Comparison of ENCODE assay signal across 18 cellular contexts in genomic region chr7:155992538-155992937, GRCh38.
DNase-seq lines count a peak whose midpoint lies in the region; ATAC-seq and TF ChIP-seq lines count a peak whose summit lies in the region.
"Had no signal": no experiment of that assay in that cellular context is flagged by ENCODE, and none has a peak within 500 bp of the region (broad histone marks: within the 10 kb centered on the region; RNA-seq: fewer than 3 reads in every experiment).

No MANE protein-coding gene starts in this region.

- H3K4me1 ChIP-seq in endodermal cell (ENCODE audit: control insufficient read depth, insufficient read depth, low read length), result no peaks in the 10 kb centered on the region
- H3K4me1 ChIP-seq: Caco-2 had no signal

- peak; percentile 58 for DNase-seq in activated CD8-positive, alpha-beta memory T cell treated with anti-CD3 and anti-CD28 coated beads for 24 hours
- DNase-seq in activated CD8-positive, alpha-beta memory T cell treated with anti-CD3 and anti-CD28 coated beads, Interleukin-2, amount 50 U/mL, for 4 hours, result no peak
- DNase-seq in stimulated activated naive CD8-positive, alpha-beta T cell treated with anti-CD3 and anti-CD28 coated beads, Interleukin-15, amount 100 ng/mL, for 72 hours, result no peak
- DNase-seq in stimulated activated naive CD8-positive, alpha-beta T cell treated with anti-CD3 and anti-CD28 coated beads, Interleukin-15, Interleukin-2, amounts not matched to agents 100 U/mL and 50 U/mL, for 24 hours, result no peak
- DNase-seq in endodermal cell (peak; percentile 28), cerebellum (ENCODE audit: low spot score) (no peak)
- DNase-seq: EL; HFFc6; KBM-7; MV-4-11; NCI-H1417 treated with DMSO at 0.1 percent for 48 hours; NCI-H1930; NCI-H446 treated with DMSO at 0.1 percent for 48 hours; NK-92 treated with Interleukin-12 subunit alpha and Interleukin-12 subunit beta, amount 100 ng/mL, for 24 hours had no signal

- peaks cover 0 to 18% of the 10 kb centered on the region in 2 donors for H3K9me3 Mint-ChIP-seq in stimulated activated naive CD8-positive, alpha-beta T cell treated with anti-CD3 and anti-CD28 coated beads, Interleukin-15, amount 100 ng/mL, for 72 hours
- peaks cover 13% of the 10 kb centered on the region for H3K9me3 Mint-ChIP-seq in endodermal cell

- no peak overlapping the region for H3K9ac ChIP-seq in endodermal cell (ENCODE audit: extremely low read depth, low read length, poor library complexity, severe bottlenecking)

- H3K36me3 ChIP-seq in endodermal cell (ENCODE audit: control insufficient read depth, insufficient read depth, low read length), result no peaks in the 10 kb centered on the region

- no peak overlapping the region for H3K4me3 ChIP-seq in endodermal cell (ENCODE audit: low read length)

- H3K27ac Mint-ChIP-seq in stimulated activated naive CD8-positive, alpha-beta T cell treated with anti-CD3 and anti-CD28 coated beads, Interleukin-15, amount 100 ng/mL, for 72 hours, result no peak overlapping the region
- H3K27ac Mint-ChIP-seq in endodermal cell, result no peak overlapping the region
- H3K27ac Mint-ChIP-seq: CD14-positive monocyte, HFFc6 had no signal

- 85 to 98% methylated on average over 11 of the region's 11 CpGs for WGBS in endodermal cell (ENCODE audit: insufficient coverage in 1 of 2, insufficient read length in 1 of 2), 2 experiments

- H3K27me3 ChIP-seq in endodermal cell (ENCODE audit: control insufficient read depth, insufficient read depth, low read length, poor library complexity, severe bottlenecking), result no peaks in the 10 kb centered on the region

- ATAC-seq in stimulated activated naive CD8-positive, alpha-beta T cell treated with anti-CD3 and anti-CD28 coated beads, Interleukin-15, amount 100 ng/mL, for 72 hours, result peak; percentile 54
- ATAC-seq in stimulated activated naive CD8-positive, alpha-beta T cell treated with anti-CD3 and anti-CD28 coated beads, Interleukin-15, Interleukin-2, amounts not matched to agents 100 U/mL and 50 U/mL, for 24 hours, result no peak
- ATAC-seq in GM19397 (IDR thresholded peaks at IDR 0.05; ENCODE audit: unreplicated experiment) (no peak), GM21528 (IDR thresholded peaks at IDR 0.05; ENCODE audit: low FRiP score, unreplicated experiment) (no peak)

- peaks cover 33% of the 10 kb centered on the region for H3K27me3 Mint-ChIP-seq in stimulated activated naive CD8-positive, alpha-beta T cell treated with anti-CD3 and anti-CD28 coated beads, Interleukin-15, amount 100 ng/mL, for 72 hours
- peaks cover 4% of the 10 kb centered on the region for H3K27me3 Mint-ChIP-seq in endodermal cell (ENCODE audit: insufficient read depth)

- no peaks in the 10 kb centered on the region for H3K36me3 Mint-ChIP-seq in endodermal cell (ENCODE audit: low read depth)
- H3K36me3 Mint-ChIP-seq: CD14-positive monocyte had no signal

- no peak overlapping the region for H3K27ac ChIP-seq in endodermal cell (ENCODE audit: low read depth, low read length)

- peaks cover 65% of the 10 kb centered on the region for H3K4me1 Mint-ChIP-seq in stimulated activated naive CD8-positive, alpha-beta T cell treated with anti-CD3 and anti-CD28 coated beads, Interleukin-15, amount 100 ng/mL, for 72 hours
- no peaks in the 10 kb centered on the region for H3K4me1 Mint-ChIP-seq in endodermal cell

- TF ChIP-seq CTCF in endodermal cell (conservative IDR thresholded peaks at IDR 0.05), result no peak

- no peak overlapping the region for H3K4me3 Mint-ChIP-seq in stimulated activated naive CD8-positive, alpha-beta T cell treated with anti-CD3 and anti-CD28 coated beads, Interleukin-15, amount 100 ng/mL, for 72 hours
- H3K4me3 Mint-ChIP-seq in endodermal cell, result no peak overlapping the region
- H3K4me3 Mint-ChIP-seq: CD14-positive monocyte, HFFc6 had no signal

- H3K9me3 ChIP-seq in endodermal cell (ENCODE audit: control insufficient read depth, low read length), result no peaks in the 10 kb centered on the region
- H3K9me3 ChIP-seq: Caco-2 had no signal

Comparison
In these comparisons a context has a peak if more than half of its experiments do, and no peak if none do; other contexts are left out.
1. DNase-seq: peak in activated CD8-positive, alpha-beta memory T cell treated with anti-CD3 and anti-CD28 coated beads for 24 hours (single experiment) and endodermal cell (single experiment); none in activated CD8-positive, alpha-beta memory T cell treated with anti-CD3 and anti-CD28 coated beads, Interleukin-2, amount 50 U/mL, for 4 hours (single experiment), stimulated activated naive CD8-positive, alpha-beta T cell treated with anti-CD3 and anti-CD28 coated beads, Interleukin-15, amount 100 ng/mL, for 72 hours (0 of 2), stimulated activated naive CD8-positive, alpha-beta T cell treated with anti-CD3 and anti-CD28 coated beads, Interleukin-15, Interleukin-2, amounts not matched to agents 100 U/mL and 50 U/mL, for 24 hours (single experiment) and cerebellum (single experiment).